ENCODE assay signal across 16 cellular contexts in the genomic region with DNA sequence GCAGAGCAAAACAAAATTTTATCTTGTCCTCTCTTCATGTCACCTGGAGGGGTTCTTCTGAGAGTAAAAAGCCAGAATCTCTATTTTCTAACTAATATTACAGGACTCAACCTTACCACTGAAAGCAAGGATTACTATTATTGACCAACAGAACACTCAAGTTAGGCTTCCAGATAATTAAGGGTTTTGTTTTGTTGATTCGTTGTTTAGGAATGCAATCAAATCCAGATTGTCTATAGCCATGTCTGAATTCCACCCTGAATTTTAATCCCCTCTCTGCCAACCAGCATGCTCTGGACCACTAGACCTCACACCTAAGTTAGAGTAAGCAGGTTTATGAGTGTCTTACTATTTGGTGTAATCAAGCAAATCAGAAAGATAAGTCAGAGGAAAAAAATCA.
A peak's percentile ranks its signal among the peaks of the same experiment; 100 is the strongest.
DNase-seq lines count a peak whose midpoint lies in the region; ATAC-seq, FAIRE-seq and TF ChIP-seq lines count a peak whose summit lies in the region.
"Had no signal": no experiment of that assay in that cellular context is flagged by ENCODE, and none has a peak within 500 bp of the region (broad histone marks: within the 10 kb centered on the region; RNA-seq: fewer than 3 reads in every experiment).

No MANE protein-coding gene starts in this region.

- POLR2A ChIA-PET in HEK293 (lab: Yijun Ruan, JAX) (no interaction called here), endothelial cell of umbilical vein (lab: Charles Lee) (no interaction called here)

- CTCF ChIA-PET in HEK293 (lab: Yijun Ruan, JAX) = no interaction called here
- CTCF ChIA-PET in endothelial cell of umbilical vein (lab: Charles Lee) = no interaction called here

- H3K4me1 ChIP-seq in HEK293 (ENCODE audit: control insufficient read depth, insufficient read depth, low read length) (0 out of 2 replicates have a peak, but pooled peaks cover 5% of the 10 kb centered on the region), endothelial cell of umbilical vein (ENCODE audit: control insufficient read depth, extremely low read depth, insufficient read depth, low read length) (no peaks in the 10 kb centered on the region), neural progenitor cell (peaks cover 11% of the 10 kb centered on the region)

- no peaks in the 10 kb centered on the region for H3K27me3 Mint-ChIP-seq in neural progenitor cell (ENCODE audit: insufficient read depth, low read depth)

- peak; percentile 44 for FAIRE-seq in endothelial cell of umbilical vein (lab: Jason Lieb, UNC)
- no peak for FAIRE-seq in urothelium cell line (lab: Jason Lieb, UNC)
- FAIRE-seq: H54 had no signal

- H2AFZ ChIP-seq in endothelial cell of umbilical vein (ENCODE audit: low read depth, low read length) = no peak overlapping the region
- H2AFZ ChIP-seq in neural progenitor cell (replicated peaks) = no peak overlapping the region

- no TSS peak for BruUV-seq in endothelial cell of umbilical vein (replicated peaks; lab: Mats Ljungman, UMichigan)

- H3K36me3 Mint-ChIP-seq in neural progenitor cell = no peaks in the 10 kb centered on the region

- no peak for TF ChIP-seq POLR2A in endothelial cell of umbilical vein (IDR thresholded peaks at IDR 0.05; ENCODE audit: low read depth, low read length)

- ATAC-seq in GM19452 (IDR thresholded peaks at IDR 0.05; ENCODE audit: unreplicated experiment) (no peak), GM21526 (IDR thresholded peaks at IDR 0.05; ENCODE audit: low FRiP score, unreplicated experiment) (no peak), GM19035 (IDR thresholded peaks at IDR 0.05; ENCODE audit: unreplicated experiment) (no peak)
- ATAC-seq: PC-3 had no signal

- H3K4me3 Mint-ChIP-seq in neural progenitor cell = no peak overlapping the region

- no peak overlapping the region for H3K27ac Mint-ChIP-seq in neural progenitor cell

- no peak overlapping the region for H3K4me3 ChIP-seq in HEK293 (ENCODE audit: low read depth, low read length)
- H3K4me3 ChIP-seq in endothelial cell of umbilical vein (replicated peaks in 1 of 3; ENCODE audit: insufficient read depth in 1 of 3, low read depth in 1 of 3, low read length in 3 of 3) = no peak overlapping the region
- no peak overlapping the region for H3K4me3 ChIP-seq in neural progenitor cell

- intact Hi-C loops in endothelial cell of umbilical vein (cut with micrococcal nuclease) = loop anchor here (5.0 kb wide), 1 partner anchor 168 kb away; no protein-coding TSS in a partner anchor

- no peaks in the 10 kb centered on the region for H3K9me1 ChIP-seq in endothelial cell of umbilical vein (replicated peaks; ENCODE audit: control insufficient read depth, extremely low read depth, insufficient read depth, low read length)

- H3K9me3 Mint-ChIP-seq in neural progenitor cell = no peaks in the 10 kb centered on the region

- dilution Hi-C loops in endothelial cell of umbilical vein (cut with MboI; ENCODE audit: extremely low pct_ligation_motif_present, low sequenced_read_pairs) = no loop called here

- no peaks in the 10 kb centered on the region for H3K4me1 Mint-ChIP-seq in neural progenitor cell

- H3F3A ChIP-seq in neural progenitor cell (ENCODE audit: low read depth) = no peaks in the 10 kb centered on the region

- TF ChIP-seq CTCF in HEK293 (tag by site-specific recombination; IDR thresholded peaks at IDR 0.05) (no peak), endothelial cell of umbilical vein (IDR thresholded peaks at IDR 0.05; ENCODE audit: extremely low read depth in 1 of 2, insufficient read depth in 1 of 2, low read depth in 1 of 2, low read length in 2 of 2) (no peak), neural progenitor cell (IDR thresholded peaks at IDR 0.05) (no peak)

- H3K4me2 ChIP-seq in endothelial cell of umbilical vein (ENCODE audit: insufficient read depth, low read length) (no peak overlapping the region), neural progenitor cell (no peak overlapping the region)

- H3K9ac ChIP-seq in endothelial cell of umbilical vein (replicated peaks; ENCODE audit: extremely low read depth, insufficient read depth, low read length) = no peak overlapping the region
- H3K9ac ChIP-seq in neural progenitor cell = no peak overlapping the region

- H3K27ac ChIP-seq in HEK293 (ENCODE audit: extremely low read depth, low read depth, low read length) (no peak overlapping the region), endothelial cell of umbilical vein (ENCODE audit: insufficient read depth, low read depth, low read length) (no peak overlapping the region), neural progenitor cell (no peak overlapping the region)

- H3K27me3 ChIP-seq in endothelial cell of umbilical vein (ENCODE audit: control insufficient read depth in 2 of 2, insufficient read depth in 2 of 2, low read length in 2 of 2) = no peaks in the 10 kb centered on the region
- H3K27me3 ChIP-seq in neural progenitor cell = no peaks in the 10 kb centered on the region

- H3K9me3 ChIP-seq in HEK293 (ENCODE audit: control insufficient read depth, insufficient read depth, low read depth, low read length) (no peaks in the 10 kb centered on the region), endothelial cell of umbilical vein (replicated peaks; ENCODE audit: control insufficient read depth, insufficient read depth, low read length) (no peaks in the 10 kb centered on the region), neural progenitor cell (ENCODE audit: low read depth) (no peaks in the 10 kb centered on the region)

- H4K20me1 ChIP-seq in endothelial cell of umbilical vein (replicated peaks; ENCODE audit: control insufficient read depth, extremely low read depth, insufficient read depth, low read length) (peaks cover 13% of the 10 kb centered on the region), neural progenitor cell (ENCODE audit: low read depth) (no peaks in the 10 kb centered on the region)

- H3K36me3 ChIP-seq in HEK293 (ENCODE audit: control insufficient read depth in 2 of 2, insufficient read depth in 1 of 2, low read length in 2 of 2) (no peaks in the 10 kb centered on the region; a peak in 1 of 3 replicates), endothelial cell of umbilical vein (ENCODE audit: control insufficient read depth in 2 of 2, extremely low read depth in 1 of 2, insufficient read depth in 2 of 2, low read length in 2 of 2) (no peaks in the 10 kb centered on the region), neural progenitor cell (no peaks in the 10 kb centered on the region)

- peaks cover 41% of the 10 kb centered on the region for H3K79me2 ChIP-seq in endothelial cell of umbilical vein (ENCODE audit: control insufficient read depth, insufficient read depth, low read length)
- no peaks in the 10 kb centered on the region for H3K79me2 ChIP-seq in neural progenitor cell (ENCODE audit: low read depth)

- DNase-seq in AG20443 (ENCODE audit: low spot score) (peak; percentile 15), endothelial cell of umbilical vein (ENCODE audit: low read depth, low spot score) (no peak), neural progenitor cell (ENCODE audit: low spot score) (peak; percentile 6), urothelium cell line (ENCODE audit: low spot score) (no peak)
- DNase-seq: C1 segment of cervical spinal cord, KG1, NCI-H1417 treated with DMSO at 0.1 percent for 48 hours, NCI-H1930, NCI-H345, NCI-H524 treated with DMSO at 0.1 percent for 48 hours, PC-3 had no signal

TF ChIP-seq in HEK293, 187 proteins besides CTCF, POLR2A, EP300 and RAD21:
- no peak for TF ChIP-seq KLF9 (tag by site-specific recombination; IDR thresholded peaks at IDR 0.05; ENCODE audit: low read depth)
- TF ChIP-seq SP7 (tag by site-specific recombination; IDR thresholded peaks at IDR 0.05) = peak; percentile 56; the same call in 1 of the 2 replicates
- no peak for TF ChIP-seq MEIS1 (CRISPR knock-in tag; IDR thresholded peaks at IDR 0.05; ENCODE audit: borderline replicate concordance)
- no peak for TF ChIP-seq GLI4 (tag by site-specific recombination; IDR thresholded peaks at IDR 0.05)
- 0 out of 2 replicates have a peak, but pooled peaks have one; percentile 23 for TF ChIP-seq ZBTB17 (tag by site-specific recombination; IDR thresholded peaks at IDR 0.05)

TF ChIP-seq in endothelial cell of umbilical vein, 7 proteins besides CTCF, POLR2A, EP300 and RAD21:
- no peak for TF ChIP-seq MYC (IDR thresholded peaks at IDR 0.05; ENCODE audit: low read depth, low read length)
- no peak for TF ChIP-seq JUN (IDR thresholded peaks at IDR 0.05; ENCODE audit: borderline replicate concordance, insufficient read depth, insufficient read length, low read depth)
- no peak for TF ChIP-seq POLR2AphosphoS5 (IDR thresholded peaks at IDR 0.05; ENCODE audit: insufficient read depth, low read depth, low read length)
- no peak for TF ChIP-seq EZH2 (IDR thresholded peaks at IDR 0.05; ENCODE audit: borderline replicate concordance, low read depth, low read length, severe bottlenecking)
- TF ChIP-seq GATA2 (IDR thresholded peaks at IDR 0.05; ENCODE audit: insufficient read depth, insufficient read length, low read depth, low read length) = no peak
- TF ChIP-seq, protein P1, sequence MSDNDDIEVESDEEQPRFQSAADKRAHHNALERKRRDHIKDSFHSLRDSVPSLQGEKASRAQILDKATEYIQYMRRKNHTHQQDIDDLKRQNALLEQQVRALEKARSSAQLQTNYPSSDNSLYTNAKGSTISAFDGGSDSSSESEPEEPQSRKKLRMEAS (IDR thresholded peaks at IDR 0.05; ENCODE audit: insufficient read depth, insufficient read length) = no peak
- no peak for TF ChIP-seq FOS (IDR thresholded peaks at IDR 0.05; ENCODE audit: borderline replicate concordance, insufficient read depth, low read length)

Comparison
In these comparisons a context has a peak if more than half of its experiments do, and no peak if none do; other contexts are left out.
1. DNase-seq: peak in AG20443 (single experiment) and neural progenitor cell (single experiment); none in endothelial cell of umbilical vein (single experiment) and urothelium cell line (single experiment).